Comparison of ENCODE assay signal across 1 cellular context in the genomic region with DNA sequence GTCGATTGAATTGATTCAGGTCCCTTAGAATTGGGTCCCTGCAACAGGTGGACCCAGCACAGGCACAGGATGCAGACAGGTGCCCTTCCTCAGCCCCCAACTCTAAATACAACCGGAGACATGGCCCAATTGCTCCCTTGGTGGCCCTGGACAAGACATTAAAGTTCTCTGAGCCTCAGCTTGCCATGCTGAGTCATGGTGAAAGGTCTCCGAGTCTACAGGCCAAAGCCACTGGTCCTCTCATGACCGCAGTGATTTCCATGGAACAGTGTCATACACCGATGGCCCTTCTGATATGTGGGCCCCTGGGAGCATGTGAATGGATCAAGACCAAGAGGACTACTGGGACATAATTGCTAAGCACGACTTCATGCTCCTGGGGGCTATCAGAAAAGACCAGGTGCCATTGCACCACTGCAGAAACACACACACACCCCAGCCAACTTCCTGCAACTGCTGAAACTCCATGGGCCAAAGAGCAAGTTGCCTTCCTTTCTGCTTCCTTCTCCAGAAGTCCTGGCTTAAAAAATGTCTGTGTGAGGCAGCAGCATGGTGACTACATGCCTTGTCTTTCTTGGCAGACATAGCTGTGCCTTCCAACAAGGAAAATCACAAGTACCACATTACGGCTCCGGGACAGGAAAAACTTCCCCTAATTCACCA.
TF ChIP-seq lines count a peak whose summit lies in the region.

No MANE protein-coding gene starts in this region.

TF ChIP-seq in K562, 482 proteins besides CTCF, POLR2A, EP300 and RAD21 (continued from another document):
- TF ChIP-seq ATF7 (IDR thresholded peaks at IDR 0.05): no peak
- TF ChIP-seq ZNF316 (IDR thresholded peaks at IDR 0.05): peak; percentile 71
- no peak for TF ChIP-seq CREBBP (IDR thresholded peaks at IDR 0.05; ENCODE audit: low read depth, low read length)
- TF ChIP-seq MAFK (IDR thresholded peaks at IDR 0.05; ENCODE audit: low read length): peak; percentile 52
- TF ChIP-seq, protein P1, sequence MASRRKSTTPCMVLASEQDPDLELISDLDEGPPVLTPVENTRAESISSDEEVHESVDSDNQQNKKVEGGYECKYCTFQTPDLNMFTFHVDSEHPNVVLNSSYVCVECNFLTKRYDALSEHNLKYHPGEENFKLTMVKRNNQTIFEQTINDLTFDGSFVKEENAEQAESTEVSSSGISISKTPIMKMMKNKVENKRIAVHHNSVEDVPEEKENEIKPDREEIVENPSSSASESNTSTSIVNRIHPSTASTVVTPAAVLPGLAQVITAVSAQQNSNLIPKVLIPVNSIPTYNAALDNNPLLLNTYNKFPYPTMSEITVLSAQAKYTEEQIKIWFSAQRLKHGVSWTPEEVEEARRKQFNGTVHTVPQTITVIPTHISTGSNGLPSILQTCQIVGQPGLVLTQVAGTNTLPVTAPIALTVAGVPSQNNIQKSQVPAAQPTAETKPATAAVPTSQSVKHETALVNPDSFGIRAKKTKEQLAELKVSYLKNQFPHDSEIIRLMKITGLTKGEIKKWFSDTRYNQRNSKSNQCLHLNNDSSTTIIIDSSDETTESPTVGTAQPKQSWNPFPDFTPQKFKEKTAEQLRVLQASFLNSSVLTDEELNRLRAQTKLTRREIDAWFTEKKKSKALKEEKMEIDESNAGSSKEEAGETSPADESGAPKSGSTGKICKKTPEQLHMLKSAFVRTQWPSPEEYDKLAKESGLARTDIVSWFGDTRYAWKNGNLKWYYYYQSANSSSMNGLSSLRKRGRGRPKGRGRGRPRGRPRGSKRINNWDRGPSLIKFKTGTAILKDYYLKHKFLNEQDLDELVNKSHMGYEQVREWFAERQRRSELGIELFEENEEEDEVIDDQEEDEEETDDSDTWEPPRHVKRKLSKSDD (conservative IDR thresholded peaks at IDR 0.05; ENCODE audit: low read length): no peak
- no peak for TF ChIP-seq POLR2AphosphoS5 (IDR thresholded peaks at IDR 0.05; ENCODE audit: control insufficient read depth, insufficient read depth, low read depth, low read length)
- no peak for TF ChIP-seq ZNF444 (CRISPR knock-in tag; IDR thresholded peaks at IDR 0.05)
- TF ChIP-seq FUS (optimal IDR thresholded peaks at IDR 0.05; ENCODE audit: low read depth, low read length): no peak
- TF ChIP-seq NFE2L1 (tag; IDR thresholded peaks at IDR 0.05; ENCODE audit: borderline replicate concordance, low read depth): peak; percentile 37; the same call in 1 of the 2 replicates
- no peak for TF ChIP-seq ZNF780A (CRISPR knock-in tag; IDR thresholded peaks at IDR 0.05)
- peak; percentile 75 for TF ChIP-seq NFE2 (IDR thresholded peaks at IDR 0.05; ENCODE audit: low read depth)
- TF ChIP-seq HMG20A (CRISPR knock-in tag; conservative IDR thresholded peaks at IDR 0.05): no peak
- no peak for TF ChIP-seq TOE1 (IDR thresholded peaks at IDR 0.05; ENCODE audit: borderline replicate concordance)
- TF ChIP-seq TOE1 (CRISPR knock-in tag; IDR thresholded peaks at IDR 0.05; ENCODE audit: borderline replicate concordance, low read depth): no peak
- no peak for TF ChIP-seq MTF1 (CRISPR knock-in tag; IDR thresholded peaks at IDR 0.05; ENCODE audit: borderline replicate concordance)
- TF ChIP-seq MCM3 (IDR thresholded peaks at IDR 0.05): no peak
- no peak for TF ChIP-seq DACH1 (IDR thresholded peaks at IDR 0.05; ENCODE audit: partially characterized antibody)
